In the genomic region with DNA sequence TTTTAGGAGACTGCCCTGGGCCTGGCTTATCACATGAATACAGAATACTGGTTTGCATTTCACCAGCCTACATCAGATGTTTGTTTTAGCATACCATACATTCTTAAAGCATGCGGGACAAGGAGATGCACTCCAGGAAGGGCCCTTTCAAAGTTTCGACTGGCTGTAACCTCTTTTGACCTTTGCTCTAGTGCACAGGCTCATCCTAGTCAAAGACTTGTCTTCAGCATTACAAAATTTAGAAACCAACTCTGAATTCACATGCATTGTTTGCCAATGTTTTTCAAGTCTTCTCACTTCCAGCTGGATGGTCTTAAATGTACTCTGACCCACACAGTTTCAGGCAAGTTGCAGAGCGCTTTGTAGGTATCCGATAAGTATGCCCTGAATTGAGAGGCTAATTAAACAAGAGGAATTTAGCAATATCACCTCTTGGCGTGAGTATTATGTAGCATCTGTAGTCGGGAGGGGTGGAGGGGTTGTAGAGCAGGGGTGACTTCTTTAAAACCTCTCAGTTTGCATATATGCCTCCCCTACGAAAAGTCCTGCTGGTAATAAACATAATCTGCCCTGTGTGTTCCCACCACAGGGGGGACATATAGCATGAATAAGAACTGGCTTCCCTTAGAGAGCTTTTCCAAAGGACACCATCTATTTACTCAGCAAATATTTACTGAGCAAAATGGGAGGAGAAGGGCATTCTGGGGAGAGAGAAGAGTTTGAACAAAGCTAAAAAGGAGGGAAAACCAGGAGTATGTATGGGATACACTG, we compare ENCODE assay signal across 1 cellular context.
TF ChIP-seq lines count a peak whose summit lies in the region.

No MANE protein-coding gene starts in this region.

TF ChIP-seq in K562, 482 proteins besides CTCF, POLR2A, EP300 and RAD21:
- TF ChIP-seq ZNF408 (CRISPR knock-in tag; IDR thresholded peaks at IDR 0.05; ENCODE audit: low read depth) = no peak
- peak in 1 of 2 experiments; percentile 44; a peak in 1 of 4 replicates for TF ChIP-seq FOXA3 (CRISPR knock-in tag; conservative IDR thresholded peaks at IDR 0.05 in 1 of 2, IDR thresholded peaks at IDR 0.05 in 1 of 2)
- no peak for TF ChIP-seq CHD1 (IDR thresholded peaks at IDR 0.05; ENCODE audit: low read length)
- no peak; the same call in 1 of the 2 replicates for TF ChIP-seq FOXJ3 (CRISPR knock-in tag; IDR thresholded peaks at IDR 0.05)
- no peak for TF ChIP-seq ZNF165 (CRISPR knock-in tag; IDR thresholded peaks at IDR 0.05; ENCODE audit: borderline replicate concordance)
- no peak for TF ChIP-seq SMC3 (conservative IDR thresholded peaks at IDR 0.05; ENCODE audit: insufficient read depth, low read depth, low read length)
- TF ChIP-seq, protein P1, sequence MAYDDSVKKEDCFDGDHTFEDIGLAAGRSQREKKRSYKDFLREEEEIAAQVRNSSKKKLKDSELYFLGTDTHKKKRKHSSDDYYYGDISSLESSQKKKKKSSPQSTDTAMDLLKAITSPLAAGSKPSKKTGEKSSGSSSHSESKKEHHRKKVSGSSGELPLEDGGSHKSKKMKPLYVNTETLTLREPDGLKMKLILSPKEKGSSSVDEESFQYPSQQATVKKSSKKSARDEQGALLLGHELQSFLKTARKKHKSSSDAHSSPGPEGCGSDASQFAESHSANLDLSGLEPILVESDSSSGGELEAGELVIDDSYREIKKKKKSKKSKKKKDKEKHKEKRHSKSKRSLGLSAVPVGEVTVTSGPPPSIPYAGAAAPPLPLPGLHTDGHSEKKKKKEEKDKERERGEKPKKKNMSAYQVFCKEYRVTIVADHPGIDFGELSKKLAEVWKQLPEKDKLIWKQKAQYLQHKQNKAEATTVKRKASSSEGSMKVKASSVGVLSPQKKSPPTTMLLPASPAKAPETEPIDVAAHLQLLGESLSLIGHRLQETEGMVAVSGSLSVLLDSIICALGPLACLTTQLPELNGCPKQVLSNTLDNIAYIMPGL (CRISPR knock-in tag; IDR thresholded peaks at IDR 0.05) = no peak
- TF ChIP-seq, protein P2, sequence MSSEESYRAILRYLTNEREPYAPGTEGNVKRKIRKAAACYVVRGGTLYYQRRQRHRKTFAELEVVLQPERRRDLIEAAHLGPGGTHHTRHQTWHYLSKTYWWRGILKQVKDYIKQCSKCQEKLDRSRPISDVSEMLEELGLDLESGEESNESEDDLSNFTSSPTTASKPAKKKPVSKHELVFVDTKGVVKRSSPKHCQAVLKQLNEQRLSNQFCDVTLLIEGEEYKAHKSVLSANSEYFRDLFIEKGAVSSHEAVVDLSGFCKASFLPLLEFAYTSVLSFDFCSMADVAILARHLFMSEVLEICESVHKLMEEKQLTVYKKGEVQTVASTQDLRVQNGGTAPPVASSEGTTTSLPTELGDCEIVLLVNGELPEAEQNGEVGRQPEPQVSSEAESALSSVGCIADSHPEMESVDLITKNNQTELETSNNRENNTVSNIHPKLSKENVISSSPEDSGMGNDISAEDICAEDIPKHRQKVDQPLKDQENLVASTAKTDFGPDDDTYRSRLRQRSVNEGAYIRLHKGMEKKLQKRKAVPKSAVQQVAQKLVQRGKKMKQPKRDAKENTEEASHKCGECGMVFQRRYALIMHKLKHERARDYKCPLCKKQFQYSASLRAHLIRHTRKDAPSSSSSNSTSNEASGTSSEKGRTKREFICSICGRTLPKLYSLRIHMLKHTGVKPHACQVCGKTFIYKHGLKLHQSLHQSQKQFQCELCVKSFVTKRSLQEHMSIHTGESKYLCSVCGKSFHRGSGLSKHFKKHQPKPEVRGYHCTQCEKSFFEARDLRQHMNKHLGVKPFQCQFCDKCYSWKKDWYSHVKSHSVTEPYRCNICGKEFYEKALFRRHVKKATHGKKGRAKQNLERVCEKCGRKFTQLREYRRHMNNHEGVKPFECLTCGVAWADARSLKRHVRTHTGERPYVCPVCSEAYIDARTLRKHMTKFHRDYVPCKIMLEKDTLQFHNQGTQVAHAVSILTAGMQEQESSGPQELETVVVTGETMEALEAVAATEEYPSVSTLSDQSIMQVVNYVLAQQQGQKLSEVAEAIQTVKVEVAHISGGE (CRISPR knock-in tag; IDR thresholded peaks at IDR 0.05) = peak in 1 of 3 experiments; percentile 48; a peak in 1 of 6 replicates
